8 cellular contexts compared by ENCODE assay signal in the genomic region with DNA sequence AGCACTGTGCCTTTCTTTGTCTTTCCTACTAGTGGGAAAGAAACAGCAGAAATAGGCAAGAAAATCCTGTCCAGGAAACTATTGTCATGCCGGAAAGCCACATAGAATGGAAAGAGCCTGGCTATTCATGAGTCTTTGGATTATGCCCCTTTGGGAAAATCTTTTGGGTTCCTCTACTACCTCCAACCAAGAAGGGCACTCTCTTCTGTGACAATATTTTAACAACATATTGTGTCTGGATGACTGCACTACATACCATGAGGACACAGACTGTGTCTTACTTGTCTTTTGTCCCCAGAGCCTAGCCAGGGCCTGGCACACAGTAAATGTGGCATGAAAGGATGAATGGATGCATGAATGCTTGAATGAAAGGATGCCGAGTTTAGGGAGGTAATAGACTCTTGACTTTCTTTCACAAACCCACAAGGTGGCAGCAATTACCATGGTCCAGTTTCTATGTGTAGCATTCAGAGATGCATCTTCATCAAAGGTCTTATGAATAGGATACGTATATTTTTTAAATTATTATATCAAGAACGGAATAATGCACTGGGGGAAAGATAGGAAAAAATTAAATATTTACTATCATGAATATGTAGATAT. TPM values are rescaled to one million over a fixed set of nuclear protein-coding genes. Genes with fewer than 3 reads are reported as not detected.
A peak's percentile ranks its signal among the peaks of the same experiment; 100 is the strongest.
DNase-seq lines count a peak whose midpoint lies in the region; ATAC-seq, FAIRE-seq and TF ChIP-seq lines count a peak whose summit lies in the region.

No MANE protein-coding gene starts in this region.

- H3K27ac ChIP-seq in MM.1S (ENCODE audit: low read length) (no peak overlapping the region), lower lobe of right lung (no peak overlapping the region)

- ATAC-seq in GM19395 (IDR thresholded peaks at IDR 0.05; ENCODE audit: unreplicated experiment) (peak; percentile 66), lower lobe of right lung (peak; percentile 50 to 85), GM21526 (IDR thresholded peaks at IDR 0.05; ENCODE audit: low FRiP score, unreplicated experiment) (no peak)

- FAIRE-seq in D721Med (lab: Jason Lieb, UNC) (peak; percentile 94), urothelium cell line (lab: Jason Lieb, UNC) (no peak)

- H4K20me1 ChIP-seq in MM.1S (ENCODE audit: insufficient read depth, low read length): no peaks in the 10 kb centered on the region

- no peaks in the 10 kb centered on the region for H3K9me2 ChIP-seq in MM.1S (replicated peaks; ENCODE audit: insufficient read depth, low read length)

- H3K9me3 ChIP-seq in MM.1S (replicated peaks; ENCODE audit: insufficient read depth, low read length): no peaks in the 10 kb centered on the region
- no peaks in the 10 kb centered on the region for H3K9me3 ChIP-seq in lower lobe of right lung

- H3K4me3 ChIP-seq in MM.1S (ENCODE audit: low read length) (no peak overlapping the region), choroid plexus epithelial cell (ENCODE audit: low read depth, low read length) (no peak overlapping the region), lower lobe of right lung (no peak overlapping the region)

- no peaks in the 10 kb centered on the region for H3K27me3 ChIP-seq in MM.1S (replicated peaks; ENCODE audit: insufficient read depth, low read length)
- H3K27me3 ChIP-seq in lower lobe of right lung (ENCODE audit: low read depth): no peaks in the 10 kb centered on the region

- H3K4me1 ChIP-seq in MM.1S (ENCODE audit: low read length) (no peaks in the 10 kb centered on the region), lower lobe of right lung (no peaks in the 10 kb centered on the region)

- no peaks in the 10 kb centered on the region for H3F3A ChIP-seq in MM.1S (ENCODE audit: insufficient read depth, low read length)

- H3K9ac ChIP-seq in MM.1S (ENCODE audit: low read length): no peak overlapping the region

- H3K4me2 ChIP-seq in MM.1S (ENCODE audit: low read depth, low read length): no peak overlapping the region

- no peak overlapping the region for H2AFZ ChIP-seq in MM.1S (ENCODE audit: low read length)

- H3K36me3 ChIP-seq in MM.1S (replicated peaks; ENCODE audit: insufficient read depth, low read length): no peaks in the 10 kb centered on the region
- H3K36me3 ChIP-seq in lower lobe of right lung: no peaks in the 10 kb centered on the region

- DNase-seq in D721Med (ENCODE audit: insufficient read length, low spot score) (no peak), MM.1S (peak; percentile 71), RPMI7951 (ENCODE audit: low read depth) (peak; percentile 57), choroid plexus epithelial cell (ENCODE audit: low read depth) (peak; percentile 81), lower lobe of right lung (no peak), urothelium cell line (ENCODE audit: low spot score) (peak; percentile 19)

- H3K79me2 ChIP-seq in MM.1S (ENCODE audit: low read length): no peaks in the 10 kb centered on the region

- intact Hi-C loops in lower lobe of right lung (cut with DNase I): loop anchor here (10.0 kb wide), 1 partner anchor 238 kb away; no protein-coding TSS in a partner anchor

- TF ChIP-seq CTCF in D721Med (IDR thresholded peaks at IDR 0.05; ENCODE audit: insufficient read depth, missing control alignments) (peak; percentile 67), MM.1S (IDR thresholded peaks at IDR 0.05; ENCODE audit: low read length) (peak; percentile 57), choroid plexus epithelial cell (conservative IDR thresholded peaks at IDR 0.05; ENCODE audit: low read depth, low read length) (peak; percentile 69), lower lobe of right lung (IDR thresholded peaks at IDR 0.05) (peak; percentile 65)

RNA-seq across cellular contexts. Expression of a gene that starts 30.3 kb away (rescaled TPM):
- total RNA-seq in RPMI7951 (2014; rRNA removed; shearing (Covaris generic)): not detected in 2 replicates
- total RNA-seq in lower lobe of right lung: not detected

RNA-seq across cellular contexts. Expression of a gene that starts 48.7 kb away (rescaled TPM):
- 0.39 and 1.6 TPM in 2 replicates for total RNA-seq in RPMI7951 (2014; rRNA removed; shearing (Covaris generic))
- 14.9 TPM for total RNA-seq in lower lobe of right lung

Comparison
In these comparisons a context has a peak if more than half of its experiments do, and no peak if none do; other contexts are left out.
1. DNase-seq: peak in MM.1S (single experiment), RPMI7951 (single experiment), choroid plexus epithelial cell (single experiment) and urothelium cell line (single experiment); none in D721Med (single experiment) and lower lobe of right lung (single experiment).
2. Peak in every context shown above with its lines, with median percentiles within 50 percentile points of each other: CTCF ChIP-seq.